Comparison of ENCODE assay signal across 15 cellular contexts in the genomic region with DNA sequence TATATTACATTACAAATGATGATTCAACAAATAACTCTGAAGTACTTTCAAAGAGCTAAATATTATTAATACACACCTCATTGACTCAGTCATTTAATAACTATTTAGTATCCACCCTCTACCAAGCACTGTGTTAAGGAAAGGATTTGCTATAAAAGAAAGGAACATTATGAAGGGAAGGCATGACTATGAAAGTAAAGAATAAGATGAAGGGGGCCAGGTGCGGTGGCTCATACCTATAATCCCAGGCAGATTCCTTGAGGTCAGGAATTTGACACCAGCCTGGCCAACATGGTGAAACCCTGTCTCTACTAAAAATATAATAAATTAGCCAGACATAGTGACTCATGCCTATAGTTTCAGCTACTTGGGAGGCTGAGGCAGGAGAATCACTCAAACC.
"Had no signal": no experiment of that assay in that cellular context is flagged by ENCODE, and none has a peak within 500 bp of the region (broad histone marks: within the 10 kb centered on the region; RNA-seq: fewer than 3 reads in every experiment).

No MANE protein-coding gene starts in this region.

- H3K27ac Mint-ChIP-seq: activated naive CD8-positive, alpha-beta T cell treated with anti-CD3 and anti-CD28 coated beads for 36 hours; activated T-helper 1 cell treated with anti-CD3 and anti-CD28 coated beads, Interleukin-12 subunit alpha, Interleukin-12 subunit beta, Interleukin-2, Interleukin-4 antibody, amounts not matched to agents 30 ng/mL and 10 ng/mL and 1 ng/mL, durations not matched to agents 14 hours and 24 hours and 36 hours; memory B cell; natural killer cell; type B pancreatic cell had no signal

- H3K4me1 Mint-ChIP-seq: activated naive CD8-positive, alpha-beta T cell treated with anti-CD3 and anti-CD28 coated beads for 36 hours; memory B cell; natural killer cell had no signal

- H3K36me3 Mint-ChIP-seq: activated naive CD8-positive, alpha-beta T cell treated with anti-CD3 and anti-CD28 coated beads for 36 hours; memory B cell had no signal

- H3K27me3 Mint-ChIP-seq: activated naive CD8-positive, alpha-beta T cell treated with anti-CD3 and anti-CD28 coated beads for 36 hours; memory B cell; type B pancreatic cell had no signal

- H3K9me3 ChIP-seq: neutrophil, suprapubic skin had no signal

- H3K4me3 ChIP-seq: left ventricle myocardium inferior, right atrium auricular region, suprapubic skin had no signal

- H3K27me3 ChIP-seq: neutrophil, right atrium auricular region, suprapubic skin had no signal

- H3K4me3 Mint-ChIP-seq: activated naive CD8-positive, alpha-beta T cell treated with anti-CD3 and anti-CD28 coated beads for 36 hours; activated T-helper 1 cell treated with anti-CD3 and anti-CD28 coated beads, Interleukin-12 subunit alpha, Interleukin-12 subunit beta, Interleukin-2, Interleukin-4 antibody, amounts not matched to agents 30 ng/mL and 10 ng/mL and 1 ng/mL, durations not matched to agents 14 hours and 24 hours and 36 hours; memory B cell; natural killer cell; type B pancreatic cell had no signal

- H3K4me1 ChIP-seq: left ventricle myocardium inferior, right atrium auricular region, suprapubic skin had no signal

- ATAC-seq: natural killer cell; stimulated activated naive CD8-positive, alpha-beta T cell treated with anti-CD3 and anti-CD28 coated beads, Interleukin-15, Interleukin-2, amounts not matched to agents 100 U/mL and 50 U/mL, for 24 hours had no signal

- H3K36me3 ChIP-seq: left ventricle myocardium inferior, neutrophil, right atrium auricular region, suprapubic skin had no signal

- DNase-seq: activated CD4-positive, CD25-positive, alpha-beta regulatory T cell treated with anti-CD3 and anti-CD28 coated beads, Interleukin-2, amount 50 U/mL, for 72 hours; activated naive CD8-positive, alpha-beta T cell treated with anti-CD3 and anti-CD28 coated beads for 36 hours; erythroblast; islet precursor cell; left ventricle myocardium inferior; natural killer cell; small intestine; stimulated activated CD4-positive, alpha-beta T cell treated with anti-CD3 and anti-CD28 coated beads, Interleukin-4, amount 100 ng/mL, for 24 hours; stimulated activated naive CD8-positive, alpha-beta T cell treated with anti-CD3 and anti-CD28 coated beads, Interleukin-15, Interleukin-2, amounts not matched to agents 100 U/mL and 50 U/mL, for 24 hours had no signal

- H3K27ac ChIP-seq: left ventricle myocardium inferior, neutrophil, right atrium auricular region, suprapubic skin had no signal
